ENCODE assay signal across 8 cellular contexts in genomic region chr5:75510417-75510835, GRCh38. TPM values are rescaled to one million over a fixed set of nuclear protein-coding genes. Genes with fewer than 3 reads are reported as not detected.
DNase-seq lines count a peak whose midpoint lies in the region; ATAC-seq and TF ChIP-seq lines count a peak whose summit lies in the region.

No MANE protein-coding gene starts in this region.

- no peak for TF ChIP-seq CTCF in GM12864 (IDR thresholded peaks at IDR 0.05; ENCODE audit: low read depth, low read length, missing control alignments)
- TF ChIP-seq CTCF in HEK293 (tag by site-specific recombination; IDR thresholded peaks at IDR 0.05) = no peak

- no peaks in the 10 kb centered on the region for H3K27me3 ChIP-seq in esophagus (ENCODE audit: control insufficient read depth in 1 of 2, insufficient read depth in 2 of 2, low read length in 2 of 2)
- H3K27me3 ChIP-seq in naive thymus-derived CD4-positive, alpha-beta T cell (ENCODE audit: control insufficient read depth in 2 of 2, insufficient read depth in 2 of 2, low read length in 2 of 2) = no peaks in the 10 kb centered on the region

- WGBS in esophagus, 2 donors = 0 to 1% methylated on average over 15 of the region's 15 CpGs

- H3K4me3 Mint-ChIP-seq in naive thymus-derived CD4-positive, alpha-beta T cell = peak overlapping the region; percentile 89 to 97 (median 94)

- ATAC-seq in naive thymus-derived CD4-positive, alpha-beta T cell = no peak

- H3K27me3 Mint-ChIP-seq in naive thymus-derived CD4-positive, alpha-beta T cell = no peaks in the 10 kb centered on the region

- H3K36me3 Mint-ChIP-seq in naive thymus-derived CD4-positive, alpha-beta T cell = peaks cover 0 to 21% (median 12%) of the 10 kb centered on the region in 5 donors

- in situ Hi-C loops in SK-MEL-5 (cut with HindIII; ENCODE audit: low pct_unique_long_range_greater_than_20kb, low sequenced_read_pairs) = no loop called here

- H3K4me3 ChIP-seq in GM12864 (ENCODE audit: low read depth, low read length) (peak overlapping the region; percentile 74), HEK293 (ENCODE audit: low read depth, low read length) (peak overlapping the region; percentile 91), esophagus (ENCODE audit: low read depth in 1 of 2, low read length in 2 of 2) (peak overlapping the region; percentile 72 to 99)
- H3K4me3 ChIP-seq in naive thymus-derived CD4-positive, alpha-beta T cell (ENCODE audit: low read length) = peak overlapping the region; percentile 78

- intact Hi-C loops in naive thymus-derived CD4-positive, alpha-beta T cell (cut with micrococcal nuclease) = loop anchor here (1.0 to 10.0 kb wide), 17 partner anchors 14 to 1647 kb away; partner anchors contain the start of genes GCNT4 (in 2 of the 2), GFM2 (in 2 of the 2), NSA2 (in 2 of the 2) and HEXB (in 1 of the 2)

- peaks cover 29 to 80% (median 60%) of the 10 kb centered on the region in 7 donors for H3K4me1 Mint-ChIP-seq in naive thymus-derived CD4-positive, alpha-beta T cell

- H3K27ac Mint-ChIP-seq in naive thymus-derived CD4-positive, alpha-beta T cell = peak overlapping the region; percentile 5 to 98 (median 93)

- POLR2A ChIA-PET in HEK293 (lab: Yijun Ruan, JAX) = interaction anchor here (1.1 to 1.7 kb wide), 2 partner anchors 146 to 174 kb away, joined by 3 to 7 read pairs; partner anchors contain the start of gene HMGCR
- POLR2A ChIA-PET in naive thymus-derived CD4-positive, alpha-beta T cell (lab: Charles Lee) = interaction anchor here (1.5 kb wide), 1 partner anchor 167 kb away, joined by 3 read pairs; no protein-coding TSS in a partner anchor

- DNase-seq in GM12864 (ENCODE audit: low read depth) (no peak), SK-MEL-5 (ENCODE audit: low read depth, low spot score) (peak; percentile 3), NCI-H345 (lab: John Stamatoyannopoulos, UW) (no peak), COR-L47 (lab: John Stamatoyannopoulos, UW) (no peak), NCI-H510A (lab: John Stamatoyannopoulos, UW) (no peak)
- DNase-seq in naive thymus-derived CD4-positive, alpha-beta T cell = peak in 2 of 9 donors; percentile 6 to 13

- H3K9me3 ChIP-seq in HEK293 (ENCODE audit: control insufficient read depth, insufficient read depth, low read depth, low read length) (no peaks in the 10 kb centered on the region), esophagus (ENCODE audit: control insufficient read depth in 2 of 2, insufficient read depth in 1 of 2, low read depth in 1 of 2, low read length in 1 of 2) (no peaks in the 10 kb centered on the region)
- no peaks in the 10 kb centered on the region for H3K9me3 ChIP-seq in naive thymus-derived CD4-positive, alpha-beta T cell (ENCODE audit: control insufficient read depth in 2 of 3, low read length in 3 of 3)

- H3K4me1 ChIP-seq in HEK293 (ENCODE audit: control insufficient read depth, insufficient read depth, low read length) (no peaks in the 10 kb centered on the region), esophagus (ENCODE audit: control insufficient read depth in 2 of 2, insufficient read depth in 2 of 2, low read length in 1 of 2) (no peaks in the 10 kb centered on the region)
- H3K4me1 ChIP-seq in naive thymus-derived CD4-positive, alpha-beta T cell (ENCODE audit: control insufficient read depth in 2 of 2, insufficient read depth in 2 of 2, low read length in 2 of 2) = peaks cover 14 to 28% of the 10 kb centered on the region in 2 donors

- H3K36me3 ChIP-seq in HEK293 (ENCODE audit: control insufficient read depth in 2 of 2, insufficient read depth in 1 of 2, low read length in 2 of 2) (no peaks in the 10 kb centered on the region), esophagus (ENCODE audit: control insufficient read depth in 2 of 2, insufficient read depth in 2 of 2, low read length in 1 of 2) (no peaks in the 10 kb centered on the region)
- peaks cover 0 to 13% (median 0%) of the 10 kb centered on the region in 3 experiments for H3K36me3 ChIP-seq in naive thymus-derived CD4-positive, alpha-beta T cell (ENCODE audit: control insufficient read depth in 2 of 3, insufficient read depth in 3 of 3, low read length in 3 of 3)

- H3K9me3 Mint-ChIP-seq in naive thymus-derived CD4-positive, alpha-beta T cell = peaks cover 0 to 11% (median 0%) of the 10 kb centered on the region in 11 donors

- H3K27ac ChIP-seq in HEK293 (ENCODE audit: extremely low read depth, low read depth, low read length) (peak overlapping the region; percentile 74; the same call in 1 of the 2 replicates), esophagus (ENCODE audit: low read depth in 2 of 2, low read length in 1 of 2) (peak overlapping the region; percentile 92 to 96)
- peak overlapping the region; percentile 75 for H3K27ac ChIP-seq in naive thymus-derived CD4-positive, alpha-beta T cell (ENCODE audit: low read depth, low read length)

- CTCF ChIA-PET in HEK293 (lab: Yijun Ruan, JAX) = interaction anchor here (0.7 to 1.9 kb wide), 2 partner anchors 170 to 1125 kb away, joined by 3 to 4 read pairs; no protein-coding TSS in a partner anchor
- CTCF ChIA-PET in naive thymus-derived CD4-positive, alpha-beta T cell (lab: Charles Lee) = no interaction called here

TF ChIP-seq in HEK293, 187 proteins besides CTCF, POLR2A, EP300 and RAD21:
- TF ChIP-seq ZNF548 (tag by site-specific recombination; IDR thresholded peaks at IDR 0.05) (no peak), KLF8 (tag by site-specific recombination; IDR thresholded peaks at IDR 0.05) (no peak), ZNF600 (tag by site-specific recombination; IDR thresholded peaks at IDR 0.05) (0 out of 2 replicates have a peak, but pooled peaks have one; percentile 24), ZSCAN23 (tag by site-specific recombination; IDR thresholded peaks at IDR 0.05) (no peak), ZNF501 (tag by site-specific recombination; IDR thresholded peaks at IDR 0.05) (no peak), ZNF692 (tag by site-specific recombination; IDR thresholded peaks at IDR 0.05) (0 out of 2 replicates have a peak, but pooled peaks have one; percentile 33)
- TF ChIP-seq, protein P1, sequence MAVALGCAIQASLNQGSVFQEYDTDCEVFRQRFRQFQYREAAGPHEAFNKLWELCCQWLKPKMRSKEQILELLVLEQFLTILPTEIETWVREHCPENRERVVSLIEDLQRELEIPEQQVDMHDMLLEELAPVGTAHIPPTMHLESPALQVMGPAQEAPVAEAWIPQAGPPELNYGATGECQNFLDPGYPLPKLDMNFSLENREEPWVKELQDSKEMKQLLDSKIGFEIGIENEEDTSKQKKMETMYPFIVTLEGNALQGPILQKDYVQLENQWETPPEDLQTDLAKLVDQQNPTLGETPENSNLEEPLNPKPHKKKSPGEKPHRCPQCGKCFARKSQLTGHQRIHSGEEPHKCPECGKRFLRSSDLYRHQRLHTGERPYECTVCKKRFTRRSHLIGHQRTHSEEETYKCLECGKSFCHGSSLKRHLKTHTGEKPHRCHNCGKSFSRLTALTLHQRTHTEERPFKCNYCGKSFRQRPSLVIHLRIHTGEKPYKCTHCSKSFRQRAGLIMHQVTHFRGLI (tag by site-specific recombination; IDR thresholded peaks at IDR 0.05) = peak; percentile 97
- TF ChIP-seq, protein P2, sequence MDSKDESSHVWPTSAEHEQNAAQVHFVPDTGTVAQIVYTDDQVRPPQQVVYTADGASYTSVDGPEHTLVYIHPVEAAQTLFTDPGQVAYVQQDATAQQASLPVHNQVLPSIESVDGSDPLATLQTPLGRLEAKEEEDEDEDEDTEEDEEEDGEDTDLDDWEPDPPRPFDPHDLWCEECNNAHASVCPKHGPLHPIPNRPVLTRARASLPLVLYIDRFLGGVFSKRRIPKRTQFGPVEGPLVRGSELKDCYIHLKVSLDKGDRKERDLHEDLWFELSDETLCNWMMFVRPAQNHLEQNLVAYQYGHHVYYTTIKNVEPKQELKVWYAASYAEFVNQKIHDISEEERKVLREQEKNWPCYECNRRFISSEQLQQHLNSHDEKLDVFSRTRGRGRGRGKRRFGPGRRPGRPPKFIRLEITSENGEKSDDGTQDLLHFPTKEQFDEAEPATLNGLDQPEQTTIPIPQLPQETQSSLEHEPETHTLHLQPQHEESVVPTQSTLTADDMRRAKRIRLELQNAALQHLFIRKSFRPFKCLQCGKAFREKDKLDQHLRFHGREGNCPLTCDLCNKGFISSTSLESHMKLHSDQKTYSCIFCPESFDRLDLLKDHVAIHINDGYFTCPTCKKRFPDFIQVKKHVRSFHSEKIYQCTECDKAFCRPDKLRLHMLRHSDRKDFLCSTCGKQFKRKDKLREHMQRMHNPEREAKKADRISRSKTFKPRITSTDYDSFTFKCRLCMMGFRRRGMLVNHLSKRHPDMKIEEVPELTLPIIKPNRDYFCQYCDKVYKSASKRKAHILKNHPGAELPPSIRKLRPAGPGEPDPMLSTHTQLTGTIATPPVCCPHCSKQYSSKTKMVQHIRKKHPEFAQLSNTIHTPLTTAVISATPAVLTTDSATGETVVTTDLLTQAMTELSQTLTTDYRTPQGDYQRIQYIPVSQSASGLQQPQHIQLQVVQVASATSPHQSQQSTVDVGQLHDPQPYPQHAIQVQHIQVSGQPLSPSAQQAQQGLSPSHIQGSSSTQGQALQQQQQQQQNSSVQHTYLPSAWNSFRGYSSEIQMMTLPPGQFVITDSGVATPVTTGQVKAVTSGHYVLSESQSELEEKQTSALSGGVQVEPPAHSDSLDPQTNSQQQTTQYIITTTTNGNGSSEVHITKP (tag by site-specific recombination; IDR thresholded peaks at IDR 0.05) = peak; percentile 76

RNA-seq across cellular contexts. Expression of gene CERT1, which starts 1.0 kb away (rescaled TPM):
- total RNA-seq in SK-MEL-5 (2014; rRNA removed; shearing (Covaris generic)) = 21.8 and 22.7 TPM in 2 replicates
- 26.5 and 31.9 TPM in 2 replicates for polyA plus RNA-seq in SK-MEL-5 (2015; cell fraction: cytosol; rRNA removed)
- 25.1 and 33.4 TPM in 2 replicates for polyA plus RNA-seq in SK-MEL-5 (2015; cell fraction: nucleus; rRNA removed)
- 10 to 100 TPM; 13.4 to 13.5 TPM for polyA plus RNA-seq in esophagus
- 10 to 100 TPM; 34.4 to 60.4 (median 39.3) TPM for total RNA-seq in naive thymus-derived CD4-positive, alpha-beta T cell
- 10 to 100 TPM; 13.3 to 18.8 TPM for polyA plus RNA-seq in naive thymus-derived CD4-positive, alpha-beta T cell

RNA-seq across cellular contexts. Expression of gene POLK, which starts 1.3 kb away (rescaled TPM):
- total RNA-seq in SK-MEL-5 (2014; rRNA removed; shearing (Covaris generic)) = 22.3 and 25.0 TPM in 2 replicates
- 11.4 and 13.5 TPM in 2 replicates for polyA plus RNA-seq in SK-MEL-5 (2015; cell fraction: cytosol; rRNA removed)
- 40.8 and 44.7 TPM in 2 replicates for polyA plus RNA-seq in SK-MEL-5 (2015; cell fraction: nucleus; rRNA removed)
- polyA plus RNA-seq in esophagus = 1 to 10 TPM; 3.2 to 3.5 TPM
- total RNA-seq in naive thymus-derived CD4-positive, alpha-beta T cell = 10 to 100 TPM; 20.6 to 36.6 (median 24.9) TPM
- polyA plus RNA-seq in naive thymus-derived CD4-positive, alpha-beta T cell = 10 to 100 TPM; 16.7 to 22.5 TPM
